26 cellular contexts compared by ENCODE assay signal in genomic region chr12:13957576-13957975, GRCh38. TPM values are rescaled to one million over a fixed set of nuclear protein-coding genes. Genes with fewer than 3 reads are reported as not detected.
"Had no signal": no experiment of that assay in that cellular context is flagged by ENCODE, and none has a peak within 500 bp of the region (broad histone marks: within the 10 kb centered on the region; RNA-seq: fewer than 3 reads in every experiment).

No MANE protein-coding gene starts in this region.

- DNase-seq: activated CD4-positive, alpha-beta T cell treated with anti-CD3 and anti-CD28 coated beads for 4 hours; activated CD8-positive, alpha-beta memory T cell treated with anti-CD3 and anti-CD28 coated beads, Interleukin-2, amount 50 U/mL, for 4 hours; activated CD8-positive, alpha-beta T cell treated with anti-CD3 and anti-CD28 coated beads for 36 hours; activated naive CD4-positive, alpha-beta T cell treated with anti-CD3 and anti-CD28 coated beads, Interleukin-2, amount 50 U/mL, for 16 hours; activated naive CD8-positive, alpha-beta T cell treated with anti-CD3 and anti-CD28 coated beads, Interleukin-2, amount 10 ng/mL, durations not matched to agents 7 days and 5 days; activated T-cell treated with anti-CD3 and anti-CD28 coated beads, Interleukin-2, amount 50 U/mL, for 72 hours; adrenal gland; Kasumi-1; NCI-H1092; NCI-H1417; NCI-H1930; NCI-H2171; NCI-H226; NCI-H510A; NCI-H526 treated with DMSO at 0.1 percent for 48 hours; NCI-H82; NK-92 treated with Interleukin-12 subunit alpha and Interleukin-12 subunit beta, amount 100 ng/mL, for 24 hours; OCI-M1; RPMI8226; SJCRH30; SK-N-SH; T-helper 1 cell had no signal

- H3K4me3 Mint-ChIP-seq: activated CD8-positive, alpha-beta T cell treated with anti-CD3 and anti-CD28 coated beads for 36 hours; activated naive CD8-positive, alpha-beta T cell treated with anti-CD3 and anti-CD28 coated beads, Interleukin-2, amount 10 ng/mL, durations not matched to agents 7 days and 5 days; activated T-cell treated with anti-CD3 and anti-CD28 coated beads, Interleukin-2, amount 50 U/mL, for 72 hours had no signal

- H3K9me3 Mint-ChIP-seq: activated CD8-positive, alpha-beta T cell treated with anti-CD3 and anti-CD28 coated beads for 36 hours; activated naive CD8-positive, alpha-beta T cell treated with anti-CD3 and anti-CD28 coated beads, Interleukin-2, amount 10 ng/mL, durations not matched to agents 7 days and 5 days; activated T-cell treated with anti-CD3 and anti-CD28 coated beads, Interleukin-2, amount 50 U/mL, for 72 hours had no signal

- H3K36me3 Mint-ChIP-seq: activated naive CD8-positive, alpha-beta T cell treated with anti-CD3 and anti-CD28 coated beads, Interleukin-2, amount 10 ng/mL, durations not matched to agents 7 days and 5 days had no signal

- H3K4me1 ChIP-seq: adrenal gland, SJCRH30 had no signal

- H3K4me2 ChIP-seq: SK-N-SH had no signal

- H3K27ac Mint-ChIP-seq: activated CD8-positive, alpha-beta T cell treated with anti-CD3 and anti-CD28 coated beads for 36 hours; activated naive CD8-positive, alpha-beta T cell treated with anti-CD3 and anti-CD28 coated beads, Interleukin-2, amount 10 ng/mL, durations not matched to agents 7 days and 5 days; activated T-cell treated with anti-CD3 and anti-CD28 coated beads, Interleukin-2, amount 50 U/mL, for 72 hours had no signal

- H3K4me1 Mint-ChIP-seq: activated naive CD8-positive, alpha-beta T cell treated with anti-CD3 and anti-CD28 coated beads, Interleukin-2, amount 10 ng/mL, durations not matched to agents 7 days and 5 days had no signal

- ATAC-seq: activated CD4-positive, CD25-positive, alpha-beta regulatory T cell treated with anti-CD3 and anti-CD28 coated beads, Interleukin-2, amount 50 U/mL, for 24 hours; activated CD8-positive, alpha-beta T cell treated with anti-CD3 and anti-CD28 coated beads for 36 hours; activated T-cell treated with anti-CD3 and anti-CD28 coated beads, Interleukin-2, amount 50 U/mL, for 72 hours; Panc1; Right ventricle myocardium inferior had no signal

- H3K9me3 ChIP-seq: adrenal gland, SJCRH30, SK-N-SH had no signal

- H3K4me3 ChIP-seq: adrenal gland, SJCRH30 had no signal

- H3K27ac ChIP-seq: adrenal gland, SJCRH30 had no signal

RNA-seq across cellular contexts. Expression of gene GRIN2B, which starts 23.8 kb away (rescaled TPM):
- total RNA-seq: activated CD8-positive, alpha-beta T cell treated with anti-CD3 and anti-CD28 coated beads for 36 hours; activated naive CD8-positive, alpha-beta T cell treated with anti-CD3 and anti-CD28 coated beads, Interleukin-2, amount 10 ng/mL, durations not matched to agents 7 days and 5 days; activated T-cell treated with anti-CD3 and anti-CD28 coated beads, Interleukin-2, amount 50 U/mL, for 72 hours; Right ventricle myocardium inferior; T-helper 2 cell treated with Interferon-gamma antibody and Interleukin-4, amounts not matched to agents 100 ng/mL and 5 ng/mL, for 36 hours had no signal
- polyA plus RNA-seq: SK-N-SH had no signal
